8 cellular contexts compared by ENCODE assay signal in the genomic region with DNA sequence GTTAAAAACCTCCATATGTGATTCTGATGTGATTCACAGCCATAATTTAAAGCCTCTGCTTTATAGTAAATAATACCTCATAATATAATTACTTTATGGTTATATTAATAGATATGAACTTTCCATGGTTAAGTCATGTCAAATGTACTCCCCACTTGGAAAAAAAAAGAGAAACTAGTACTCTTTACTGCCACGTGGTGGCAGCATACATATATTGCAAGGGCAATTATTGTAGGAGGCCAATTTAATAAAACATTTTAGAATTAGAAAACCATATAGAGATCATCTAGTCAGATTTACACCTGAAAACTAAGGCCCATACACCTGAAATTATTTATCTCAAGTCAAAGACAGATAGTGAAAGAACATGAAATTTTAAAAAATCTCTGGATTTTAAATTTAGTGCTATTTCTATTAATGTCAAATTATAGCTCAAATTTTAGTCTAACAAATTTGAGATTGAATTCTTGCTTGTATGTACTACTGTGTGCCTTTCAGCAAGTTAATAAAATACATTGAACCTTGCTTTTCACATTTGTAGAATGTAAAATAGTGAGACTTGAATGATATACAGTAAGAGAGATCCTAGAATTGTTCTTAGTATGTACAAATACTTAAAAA.
DNase-seq lines count a peak whose midpoint lies in the region; ATAC-seq, FAIRE-seq and TF ChIP-seq lines count a peak whose summit lies in the region.

No MANE protein-coding gene starts in this region.

- intact Hi-C loops in left ventricle myocardium inferior (cut with micrococcal nuclease) (no loop called here), left ventricle myocardium superior (cut with micrococcal nuclease) (no loop called here), pancreas (cut with DNase I) (no loop called here)

- H3K27me3 ChIP-seq in left ventricle myocardium inferior (ENCODE audit: low read depth): peaks cover 10% of the 10 kb centered on the region
- no peaks in the 10 kb centered on the region for H3K27me3 ChIP-seq in Peyer's patch
- H3K27me3 ChIP-seq in pancreas: no peaks in the 10 kb centered on the region

- H3K9me3 ChIP-seq in left ventricle myocardium inferior (replicated peaks): peaks cover 15% of the 10 kb centered on the region
- no peaks in the 10 kb centered on the region for H3K9me3 ChIP-seq in Peyer's patch
- no peaks in the 10 kb centered on the region for H3K9me3 ChIP-seq in pancreas

- TF ChIP-seq CTCF in left ventricle myocardium inferior (IDR thresholded peaks at IDR 0.05; ENCODE audit: borderline replicate concordance) (peak; percentile 84), Peyer's patch (IDR thresholded peaks at IDR 0.05) (peak; percentile 25 to 76 (median 58)), epithelial cell of proximal tubule (conservative IDR thresholded peaks at IDR 0.05; ENCODE audit: low read depth, low read length) (peak; percentile 71), pancreas (IDR thresholded peaks at IDR 0.05) (peak; percentile 38 to 67 (median 60))

- H3K36me3 Mint-ChIP-seq in activated T-helper 17 cell treated with anti-CD3 and anti-CD28 coated beads, Interleukin-2, amount 50 U/mL, for 72 hours (ENCODE audit: low read depth): no peaks in the 10 kb centered on the region

- H3K4me3 Mint-ChIP-seq in activated T-helper 17 cell treated with anti-CD3 and anti-CD28 coated beads, Interleukin-2, amount 50 U/mL, for 72 hours: no peak overlapping the region

- no peaks in the 10 kb centered on the region for H3K27me3 Mint-ChIP-seq in activated T-helper 17 cell treated with anti-CD3 and anti-CD28 coated beads, Interleukin-2, amount 50 U/mL, for 72 hours

- FAIRE-seq in pancreas (lab: Jason Lieb, UNC): peak; percentile 79

- WGBS in pancreas, 2 donors: 0% methylated on average over 1 of the region's 1 CpG

- H3K4me1 ChIP-seq in left ventricle myocardium inferior (no peaks in the 10 kb centered on the region), Peyer's patch (no peaks in the 10 kb centered on the region), pancreas (no peaks in the 10 kb centered on the region)

- no peak for DNase-seq in left ventricle myocardium inferior
- no peak for DNase-seq in left ventricle myocardium superior
- peak in 1 of 3 donors; percentile 62 for DNase-seq in Peyer's patch
- DNase-seq in epithelial cell of proximal tubule (ENCODE audit: low read depth): no peak
- no peak for DNase-seq in pancreas

- H3K36me3 ChIP-seq in left ventricle myocardium inferior: no peaks in the 10 kb centered on the region
- H3K36me3 ChIP-seq in Peyer's patch: no peaks in the 10 kb centered on the region
- H3K36me3 ChIP-seq in pancreas: no peaks in the 10 kb centered on the region

- H3K9me3 Mint-ChIP-seq in activated T-helper 17 cell treated with anti-CD3 and anti-CD28 coated beads, Interleukin-2, amount 50 U/mL, for 72 hours: no peaks in the 10 kb centered on the region

- no peaks in the 10 kb centered on the region for H3K4me1 Mint-ChIP-seq in activated T-helper 17 cell treated with anti-CD3 and anti-CD28 coated beads, Interleukin-2, amount 50 U/mL, for 72 hours

- H3K4me3 ChIP-seq in left ventricle myocardium inferior: no peak overlapping the region
- no peak overlapping the region for H3K4me3 ChIP-seq in Peyer's patch
- no peak overlapping the region for H3K4me3 ChIP-seq in epithelial cell of proximal tubule (ENCODE audit: low read depth, low read length)
- no peak overlapping the region for H3K4me3 ChIP-seq in pancreas

- no peak overlapping the region for H3K27ac Mint-ChIP-seq in activated T-helper 17 cell treated with anti-CD3 and anti-CD28 coated beads, Interleukin-2, amount 50 U/mL, for 72 hours

- H3K27ac ChIP-seq in left ventricle myocardium inferior (replicated peaks) (no peak overlapping the region), Peyer's patch (no peak overlapping the region), pancreas (no peak overlapping the region)

- ATAC-seq in left ventricle myocardium superior (no peak), HG03342 (IDR thresholded peaks at IDR 0.05; ENCODE audit: unreplicated experiment) (peak; percentile 66), pancreas (peak in 1 of 4 donors; percentile 60), HG02610 (IDR thresholded peaks at IDR 0.05; ENCODE audit: unreplicated experiment) (no peak)
- no peak for ATAC-seq in activated T-helper 17 cell treated with anti-CD3 and anti-CD28 coated beads, Interleukin-2, amount 50 U/mL, for 72 hours (replicated peaks)

- TF ChIP-seq POLR2A in Peyer's patch (IDR thresholded peaks at IDR 0.05): no peak
